In the genomic region with DNA sequence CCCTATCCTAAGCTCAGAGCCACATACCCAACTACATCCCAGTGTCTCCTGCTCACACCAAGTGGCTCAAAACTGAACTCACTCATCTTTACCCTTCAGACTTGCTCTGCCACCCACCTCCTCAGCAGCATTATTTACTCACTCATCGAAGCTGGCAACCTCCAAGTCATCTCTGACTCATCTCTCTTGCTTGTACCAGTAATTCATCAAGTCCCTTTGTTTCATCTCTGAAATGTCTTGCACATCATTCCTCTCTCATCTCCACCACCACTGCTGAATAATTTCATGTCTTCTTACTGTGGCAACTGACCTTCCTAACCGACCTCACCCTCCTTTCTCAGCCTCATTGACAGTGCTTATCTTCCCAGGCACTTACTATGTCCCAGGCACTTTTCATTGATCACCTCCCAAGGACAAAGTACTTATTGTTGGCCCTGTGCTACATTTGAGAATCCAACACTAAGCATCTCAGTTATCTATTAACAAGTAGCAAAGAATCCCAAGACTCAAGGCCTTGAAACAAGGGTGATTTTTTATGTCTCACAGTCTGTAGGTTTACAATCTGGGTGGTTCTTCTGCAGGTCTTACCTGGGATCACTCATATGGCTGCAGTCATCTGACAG, we compare ENCODE assay signal across 16 cellular contexts.
A peak's percentile ranks its signal among the peaks of the same experiment; 100 is the strongest.
DNase-seq lines count a peak whose midpoint lies in the region; ATAC-seq and TF ChIP-seq lines count a peak whose summit lies in the region.
"Had no signal": no experiment of that assay in that cellular context is flagged by ENCODE, and none has a peak within 500 bp of the region (broad histone marks: within the 10 kb centered on the region; RNA-seq: fewer than 3 reads in every experiment).

No MANE protein-coding gene starts in this region.

- H3K4me1 Mint-ChIP-seq in activated CD8-positive, alpha-beta T cell treated with anti-CD3 and anti-CD28 coated beads for 36 hours (ENCODE audit: low read depth) = peaks cover 6% of the 10 kb centered on the region
- no peaks in the 10 kb centered on the region for H3K4me1 Mint-ChIP-seq in activated CD8-positive, alpha-beta T cell treated with anti-CD3 and anti-CD28 coated beads, Interleukin-2, amount 10 ng/mL, durations not matched to agents 7 days and 5 days (ENCODE audit: low read depth)
- H3K4me1 Mint-ChIP-seq: activated B cell treated with CpG ODN at 0.5 μM for 24 hours had no signal

- no peaks in the 10 kb centered on the region for H3K9me3 Mint-ChIP-seq in activated CD8-positive, alpha-beta T cell treated with anti-CD3 and anti-CD28 coated beads for 36 hours
- no peaks in the 10 kb centered on the region for H3K9me3 Mint-ChIP-seq in activated CD8-positive, alpha-beta T cell treated with anti-CD3 and anti-CD28 coated beads, Interleukin-2, amount 10 ng/mL, durations not matched to agents 7 days and 5 days (ENCODE audit: insufficient read depth)
- H3K9me3 Mint-ChIP-seq: activated B cell treated with CpG ODN at 0.5 μM for 24 hours had no signal

- intact Hi-C loops in activated CD8-positive, alpha-beta T cell treated with anti-CD3 and anti-CD28 coated beads for 36 hours (cut with micrococcal nuclease) = no loop called here

- no peak overlapping the region for H3K4me3 Mint-ChIP-seq in activated CD8-positive, alpha-beta T cell treated with anti-CD3 and anti-CD28 coated beads for 36 hours
- H3K4me3 Mint-ChIP-seq in activated CD8-positive, alpha-beta T cell treated with anti-CD3 and anti-CD28 coated beads, Interleukin-2, amount 10 ng/mL, durations not matched to agents 7 days and 5 days = no peak overlapping the region
- H3K4me3 Mint-ChIP-seq: activated B cell treated with CpG ODN at 0.5 μM for 24 hours had no signal

- peak; percentile 77 for ATAC-seq in activated CD8-positive, alpha-beta T cell treated with anti-CD3 and anti-CD28 coated beads for 36 hours
- no peak for ATAC-seq in activated CD8-positive, alpha-beta T cell treated with anti-CD3 and anti-CD28 coated beads, Interleukin-2, amount 10 ng/mL, durations not matched to agents 7 days and 5 days
- ATAC-seq in HG02759 (IDR thresholded peaks at IDR 0.05; ENCODE audit: unreplicated experiment) (peak; percentile 38), HG02840 (IDR thresholded peaks at IDR 0.05; ENCODE audit: low FRiP score, unreplicated experiment) (no peak)

- POLR2A ChIA-PET in activated CD8-positive, alpha-beta T cell treated with anti-CD3 and anti-CD28 coated beads for 36 hours (lab: Charles Lee) = no interaction called here
- POLR2A ChIA-PET in activated CD8-positive, alpha-beta T cell treated with anti-CD3 and anti-CD28 coated beads, Interleukin-2, amount 10 ng/mL, durations not matched to agents 7 days and 5 days (lab: Charles Lee) = no interaction called here

- H3K27me3 Mint-ChIP-seq in activated CD8-positive, alpha-beta T cell treated with anti-CD3 and anti-CD28 coated beads for 36 hours = peaks cover 6% of the 10 kb centered on the region
- peaks cover 3% of the 10 kb centered on the region for H3K27me3 Mint-ChIP-seq in activated CD8-positive, alpha-beta T cell treated with anti-CD3 and anti-CD28 coated beads, Interleukin-2, amount 10 ng/mL, durations not matched to agents 7 days and 5 days (ENCODE audit: low read depth)
- H3K27me3 Mint-ChIP-seq: activated B cell treated with CpG ODN at 0.5 μM for 24 hours had no signal

- no peaks in the 10 kb centered on the region for H3K36me3 Mint-ChIP-seq in activated CD8-positive, alpha-beta T cell treated with anti-CD3 and anti-CD28 coated beads for 36 hours (ENCODE audit: low read depth)
- no peaks in the 10 kb centered on the region for H3K36me3 Mint-ChIP-seq in activated CD8-positive, alpha-beta T cell treated with anti-CD3 and anti-CD28 coated beads, Interleukin-2, amount 10 ng/mL, durations not matched to agents 7 days and 5 days (ENCODE audit: low read depth)

- TF ChIP-seq CTCF in activated CD8-positive, alpha-beta T cell treated with anti-CD3 and anti-CD28 coated beads for 36 hours (IDR thresholded peaks at IDR 0.05) = no peak

- CTCF ChIA-PET in activated CD8-positive, alpha-beta T cell treated with anti-CD3 and anti-CD28 coated beads for 36 hours (lab: Charles Lee) = no interaction called here
- CTCF ChIA-PET in activated CD8-positive, alpha-beta T cell treated with anti-CD3 and anti-CD28 coated beads, Interleukin-2, amount 10 ng/mL, durations not matched to agents 7 days and 5 days (lab: Charles Lee) = no interaction called here

- DNase-seq in activated CD8-positive, alpha-beta T cell treated with anti-CD3 and anti-CD28 coated beads for 36 hours = peak; percentile 19
- DNase-seq in activated CD8-positive, alpha-beta T cell treated with anti-CD3 and anti-CD28 coated beads, Interleukin-2, amount 10 ng/mL, durations not matched to agents 7 days and 5 days = no peak
- DNase-seq in astrocyte of the hippocampus (ENCODE audit: low read depth, low spot score) = peak; percentile 26
- peak; percentile 80 for DNase-seq in renal cortical epithelial cell (ENCODE audit: low read depth)
- DNase-seq in NCI-H146 treated with DMSO at 0.1 percent for 48 hours (lab: John Stamatoyannopoulos, UW; ENCODE audit: unreplicated experiment) = no peak
- no peak for DNase-seq in NCI-H2227 treated with DMSO at 0.1 percent for 48 hours (lab: John Stamatoyannopoulos, UW)
- DNase-seq: activated B cell treated with CpG ODN at 0.5 μM for 24 hours, activated gamma-delta T cell, DMS 273 treated with DMSO at 0.1 percent for 48 hours, Kasumi-1, mesendoderm, NCI-H2081 treated with DMSO at 0.1 percent for 48 hours, occipital lobe, spleen had no signal

- H3K27ac Mint-ChIP-seq in activated CD8-positive, alpha-beta T cell treated with anti-CD3 and anti-CD28 coated beads for 36 hours = no peak overlapping the region
- H3K27ac Mint-ChIP-seq in activated CD8-positive, alpha-beta T cell treated with anti-CD3 and anti-CD28 coated beads, Interleukin-2, amount 10 ng/mL, durations not matched to agents 7 days and 5 days = no peak overlapping the region
- H3K27ac Mint-ChIP-seq: activated B cell treated with CpG ODN at 0.5 μM for 24 hours had no signal

Comparison
In these comparisons a context has a peak if more than half of its experiments do, and no peak if none do; other contexts are left out.
1. ATAC-seq: peak in activated CD8-positive, alpha-beta T cell treated with anti-CD3 and anti-CD28 coated beads for 36 hours (single experiment) and HG02759 (single experiment); none in activated CD8-positive, alpha-beta T cell treated with anti-CD3 and anti-CD28 coated beads, Interleukin-2, amount 10 ng/mL, durations not matched to agents 7 days and 5 days (single experiment) and HG02840 (single experiment).
2. DNase-seq: peak in activated CD8-positive, alpha-beta T cell treated with anti-CD3 and anti-CD28 coated beads for 36 hours (single experiment), astrocyte of the hippocampus (single experiment) and renal cortical epithelial cell (single experiment); none in activated CD8-positive, alpha-beta T cell treated with anti-CD3 and anti-CD28 coated beads, Interleukin-2, amount 10 ng/mL, durations not matched to agents 7 days and 5 days (single experiment), NCI-H146 treated with DMSO at 0.1 percent for 48 hours (single experiment) and NCI-H2227 treated with DMSO at 0.1 percent for 48 hours (single experiment).